Comparison of ENCODE assay signal across 23 cellular contexts in genomic region chr10:109480836-109481235, GRCh38.
"Had no signal": no experiment of that assay in that cellular context is flagged by ENCODE, and none has a peak within 500 bp of the region (broad histone marks: within the 10 kb centered on the region; RNA-seq: fewer than 3 reads in every experiment).

No MANE protein-coding gene starts in this region.

- H3K27me3 ChIP-seq: brain microvascular endothelial cell had no signal

- DNase-seq: activated CD4-positive, alpha-beta T cell treated with anti-CD3 and anti-CD28 coated beads for 1 hour; activated CD4-positive, alpha-beta T cell treated with anti-CD3 and anti-CD28 coated beads, Interleukin-2, amount 10 ng/mL, durations not matched to agents 24 days and 14 days; activated CD4-positive, alpha-beta T cell treated with anti-CD3 and anti-CD28 coated beads, Interleukin-2, amount 50 U/mL, for 48 hours; activated CD8-positive, alpha-beta memory T cell treated with anti-CD3 and anti-CD28 coated beads, Interleukin-2, amount 10 ng/mL, durations not matched to agents 7 days and 5 days; activated effector memory CD4-positive, alpha-beta T cell treated with anti-CD3 and anti-CD28 coated beads, Interleukin-2, amount 50 U/mL, for 16 hours; activated naive CD4-positive, alpha-beta T cell treated with Interleukin-2 at 50 U/mL for 16 hours; activated naive CD8-positive, alpha-beta T cell treated with anti-CD3 and anti-CD28 coated beads, Interleukin-2, amount 50 U/mL, for 24 hours; activated T-cell treated with anti-CD3 and anti-CD28 coated beads, Interleukin-2, amount 50 U/mL, for 4 hours; amygdala; brain microvascular endothelial cell; cerebellar nuclear complex; Kasumi-1; KBM-7; NCI-H1092; NCI-H1417; NCI-H1930; NCI-H2171 treated with DMSO at 0.1 percent for 48 hours; NCI-H226; NCI-H526; PC-3; SHP77; T-helper 9 cell had no signal

- H3K36me3 ChIP-seq: brain microvascular endothelial cell had no signal

- FAIRE-seq: RCC 7860 had no signal

- H3K27ac ChIP-seq: brain microvascular endothelial cell had no signal
